Comparison of ENCODE assay signal across 1 cellular context in the genomic region with DNA sequence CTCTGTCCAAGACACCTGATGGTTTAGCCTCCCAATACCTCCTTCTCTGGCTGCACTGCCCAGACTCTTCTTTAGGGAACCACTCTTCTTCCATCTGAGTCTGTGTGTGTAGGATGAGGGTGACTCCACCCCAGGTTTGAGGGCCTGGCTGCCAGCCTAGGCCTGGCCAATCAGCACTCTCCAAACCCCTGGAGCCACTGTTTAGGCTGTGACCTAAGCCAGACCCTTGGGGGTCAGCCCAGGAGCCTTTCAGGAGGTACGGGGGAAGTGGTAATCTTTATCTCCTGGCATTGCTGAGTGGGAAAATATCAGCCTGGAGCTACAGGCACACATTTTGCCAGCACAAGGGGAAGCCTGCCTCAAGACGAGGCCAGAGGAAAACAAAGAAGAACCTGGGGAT.
TF ChIP-seq lines count a peak whose summit lies in the region.

No MANE protein-coding gene starts in this region.

TF ChIP-seq in K562, 482 proteins besides CTCF, POLR2A, EP300 and RAD21:
- no peak for TF ChIP-seq MAFF (IDR thresholded peaks at IDR 0.05; ENCODE audit: low read length)
- TF ChIP-seq, protein P1, sequence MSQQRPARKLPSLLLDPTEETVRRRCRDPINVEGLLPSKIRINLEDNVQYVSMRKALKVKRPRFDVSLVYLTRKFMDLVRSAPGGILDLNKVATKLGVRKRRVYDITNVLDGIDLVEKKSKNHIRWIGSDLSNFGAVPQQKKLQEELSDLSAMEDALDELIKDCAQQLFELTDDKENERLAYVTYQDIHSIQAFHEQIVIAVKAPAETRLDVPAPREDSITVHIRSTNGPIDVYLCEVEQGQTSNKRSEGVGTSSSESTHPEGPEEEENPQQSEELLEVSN (IDR thresholded peaks at IDR 0.05; ENCODE audit: borderline replicate concordance in 1 of 2, extremely low read depth in 1 of 2, insufficient read depth in 1 of 2, insufficient read length in 1 of 2, low read depth in 1 of 2, low read length in 1 of 2, poor library complexity in 1 of 2, severe bottlenecking in 1 of 2) = peak in 1 of 2 experiments; percentile 9
TF ChIP-seq in K562: peak in this region for 1.
